ENCODE assay signal across 9 cellular contexts in the genomic region with DNA sequence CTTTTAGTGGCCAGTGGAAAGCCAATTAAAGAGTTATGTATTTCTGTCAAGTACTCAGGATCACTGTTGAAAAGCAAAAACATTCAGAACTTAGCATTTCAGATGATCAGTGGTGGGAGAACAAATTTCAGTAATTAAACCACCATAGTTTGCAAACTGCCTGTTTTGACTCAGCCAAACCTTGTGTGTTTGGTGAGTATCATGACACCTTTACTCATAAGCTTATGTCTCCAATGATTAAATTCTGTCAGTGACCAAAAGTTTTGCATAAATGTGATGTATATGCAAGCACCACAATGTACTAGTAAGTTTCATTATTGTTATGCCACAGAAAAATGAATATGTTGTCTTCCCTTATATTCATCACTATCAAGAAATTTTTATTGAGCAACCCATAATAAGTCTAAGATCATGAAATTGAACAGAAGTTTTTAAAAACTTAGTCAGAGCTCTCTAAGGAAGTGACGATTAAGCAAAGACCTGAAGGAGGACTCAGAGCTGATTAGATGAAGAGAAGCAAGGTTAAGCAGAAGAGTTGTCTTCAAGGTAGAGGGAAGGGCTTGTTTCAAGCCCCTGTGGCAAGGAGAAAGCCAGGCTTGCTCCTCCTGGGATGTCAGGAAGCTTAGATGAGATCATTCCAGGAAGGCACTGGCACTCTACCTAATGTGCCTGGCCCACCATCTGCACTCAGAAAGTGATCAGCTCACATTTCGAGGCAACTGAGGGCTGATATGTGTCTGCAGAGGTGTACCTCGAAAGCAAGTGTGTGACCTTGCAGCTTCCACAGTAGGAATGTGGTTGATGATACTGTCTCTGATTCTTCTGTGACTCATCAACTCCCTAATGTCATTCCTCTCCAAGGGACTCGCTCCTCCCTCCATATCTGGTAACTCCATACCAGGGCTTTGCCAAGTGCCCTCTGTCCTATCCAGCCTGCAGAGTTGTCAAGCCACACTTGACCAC. TPM values are rescaled to one million over a fixed set of nuclear protein-coding genes. Genes with fewer than 3 reads are reported as not detected.
DNase-seq lines count a peak whose midpoint lies in the region; ATAC-seq, FAIRE-seq and TF ChIP-seq lines count a peak whose summit lies in the region.
"Had no signal": no experiment of that assay in that cellular context is flagged by ENCODE, and none has a peak within 500 bp of the region (broad histone marks: within the 10 kb centered on the region; RNA-seq: fewer than 3 reads in every experiment).

No MANE protein-coding gene starts in this region.

- no CpG with 5 or more reads among the region's 4 CpGs for WGBS in H9 (ENCODE audit: extremely low coverage, insufficient read length, low lambda C conversion rate)

- peak; percentile 90 for FAIRE-seq in H54 (lab: Jason Lieb, UNC)

- H2BK120ac ChIP-seq in H9 (ENCODE audit: low read depth, low read length, poor library complexity, severe bottlenecking) = no peak overlapping the region

- H3K23ac ChIP-seq in H9 (ENCODE audit: insufficient read length, low read depth, low read length) = no peak overlapping the region

- H3K18ac ChIP-seq in H9 (ENCODE audit: insufficient read length, low read depth, low read length) = no peak overlapping the region

- no peak overlapping the region for H2BK5ac ChIP-seq in H9 (ENCODE audit: insufficient read length, low read length)

- no peaks in the 10 kb centered on the region for H3K36me3 ChIP-seq in effector memory CD4-positive, alpha-beta T cell (ENCODE audit: control insufficient read depth, insufficient read depth, low read length)

- H3K27ac ChIP-seq in H9 (ENCODE audit: insufficient read length, low read depth, low read length) = no peak overlapping the region
- H3K27ac ChIP-seq in effector memory CD4-positive, alpha-beta T cell (ENCODE audit: insufficient read depth, low read length, poor library complexity, severe bottlenecking) = no peak overlapping the region

- H3K4me2 ChIP-seq in H9 (ENCODE audit: insufficient read depth, insufficient read length, low read length) = no peak overlapping the region

- H3K4ac ChIP-seq in H9 (ENCODE audit: low read depth, low read length) = no peak overlapping the region

- H3K27me3 Mint-ChIP-seq in H9 (ENCODE audit: low read depth) = no peaks in the 10 kb centered on the region
- H3K27me3 Mint-ChIP-seq: memory B cell had no signal

- no peaks in the 10 kb centered on the region for H3K79me1 ChIP-seq in H9 (ENCODE audit: insufficient read depth, low read depth, low read length, poor library complexity, severe bottlenecking)

- no peaks in the 10 kb centered on the region for H3K9me3 ChIP-seq in H9 (ENCODE audit: control insufficient read depth, low read depth, low read length)
- no peaks in the 10 kb centered on the region for H3K9me3 ChIP-seq in effector memory CD4-positive, alpha-beta T cell (ENCODE audit: control insufficient read depth, low read length)

- no peak overlapping the region for H4K8ac ChIP-seq in H9 (replicated peaks; ENCODE audit: insufficient read length, low read depth, low read length)

- no peak overlapping the region for H2BK20ac ChIP-seq in H9 (ENCODE audit: low read depth, low read length, poor library complexity, severe bottlenecking)

- TF ChIP-seq CTCF in H9 (conservative IDR thresholded peaks at IDR 0.05) = no peak

- H4K20me1 ChIP-seq in H9 (ENCODE audit: control insufficient read depth, insufficient read depth, insufficient read length) = no peaks in the 10 kb centered on the region

- no peak overlapping the region for H3K14ac ChIP-seq in H9 (ENCODE audit: insufficient read depth, low read length)

- H2AK5ac ChIP-seq in H9 (ENCODE audit: insufficient read length, low read length) = no peak overlapping the region

- no peak overlapping the region for H2BK15ac ChIP-seq in H9 (ENCODE audit: low read depth, low read length)

- H3K4me1 ChIP-seq in H9 (ENCODE audit: insufficient read depth, low read length) = peaks cover 6% of the 10 kb centered on the region; the same call in 1 of the 2 replicates
- peaks cover 3% of the 10 kb centered on the region for H3K4me1 ChIP-seq in effector memory CD4-positive, alpha-beta T cell (ENCODE audit: control insufficient read depth, insufficient read depth, low read length, poor library complexity, severe bottlenecking)

- no peaks in the 10 kb centered on the region for H3K23me2 ChIP-seq in H9 (ENCODE audit: insufficient read length, low read depth, low read length, poor library complexity, severe bottlenecking)

- H3K79me2 ChIP-seq in H9 (ENCODE audit: insufficient read depth, low read length) = no peaks in the 10 kb centered on the region

- no peaks in the 10 kb centered on the region for H3K27me3 ChIP-seq in H9 (ENCODE audit: insufficient read depth, low read length)
- H3K27me3 ChIP-seq in effector memory CD4-positive, alpha-beta T cell (replicated peaks; ENCODE audit: control insufficient read depth, insufficient read depth, low read length, poor library complexity, severe bottlenecking) = no peaks in the 10 kb centered on the region

- H3K56ac ChIP-seq in H9 (ENCODE audit: insufficient read length, low read depth, low read length) = no peak overlapping the region

- H2BK12ac ChIP-seq in H9 (ENCODE audit: insufficient read length, low read depth, low read length) = no peak overlapping the region

- H2AFZ ChIP-seq in H9 (ENCODE audit: low read length) = no peak overlapping the region

- peak; percentile 47 for DNase-seq in H54 (ENCODE audit: insufficient read length, low spot score)
- peak; percentile 24 to 26 for DNase-seq in NCI-H526 (lab: John Stamatoyannopoulos, UW)
- DNase-seq in hepatic stellate cell (ENCODE audit: low spot score) = peak; percentile 50
- no peak for DNase-seq in H9
- no peak for DNase-seq in NCI-H524 treated with DMSO at 0.1 percent for 48 hours (lab: John Stamatoyannopoulos, UW)
- no peak for DNase-seq in D341Med (ENCODE audit: low spot score)
- DNase-seq in effector memory CD4-positive, alpha-beta T cell = no peak

- no peak overlapping the region for H3K4me3 ChIP-seq in effector memory CD4-positive, alpha-beta T cell (ENCODE audit: insufficient read depth, low read depth, low read length, poor library complexity, severe bottlenecking)

- no peak overlapping the region for H3T11ph ChIP-seq in H9 (ENCODE audit: low read length)

- H3K27ac Mint-ChIP-seq in H9 = peak overlapping the region in 1 of 3 experiments; percentile 73; a peak in 2 of 7 replicates
- H3K27ac Mint-ChIP-seq: memory B cell had no signal

- no peak for TF ChIP-seq POLR2A in H54 (IDR thresholded peaks at IDR 0.05; ENCODE audit: low read depth, low read length)

- peak; percentile 85 for ATAC-seq in GM18519 (IDR thresholded peaks at IDR 0.05; ENCODE audit: low FRiP score, unreplicated experiment)

- no peak overlapping the region for H3K9ac ChIP-seq in H9 (ENCODE audit: extremely low read depth, insufficient read length, low read length)

- H3K4me3 Mint-ChIP-seq in H9 = no peak overlapping the region

- no peaks in the 10 kb centered on the region for H3K9me3 Mint-ChIP-seq in H9

- H3K4me1 Mint-ChIP-seq in H9 = peaks cover 8 to 13% of the 10 kb centered on the region in 2 experiments

- H4K91ac ChIP-seq in H9 (ENCODE audit: insufficient read length, low read depth, low read length) = no peak overlapping the region

- no peak overlapping the region for H4K5ac ChIP-seq in H9 (ENCODE audit: insufficient read length, low read depth, low read length)

- peaks cover 4 to 19% (median 5%) of the 10 kb centered on the region in 3 experiments; a peak in 5 of 7 replicates for H3K36me3 Mint-ChIP-seq in H9 (ENCODE audit: insufficient read depth in 1 of 3, low read depth in 3 of 3)
- H3K36me3 Mint-ChIP-seq: memory B cell had no signal

RNA-seq across cellular contexts. Expression of a gene that starts 54.7 kb away (rescaled TPM):
- total RNA-seq in H9 (2021) = 3.4 and 4.9 TPM in 2 replicates

Comparison
In these comparisons a context has a peak if more than half of its experiments do, and no peak if none do; other contexts are left out.
1. DNase-seq: peak in H54 (single experiment), NCI-H526 (2 of 2) and hepatic stellate cell (single experiment); none in H9 (single experiment), NCI-H524 treated with DMSO at 0.1 percent for 48 hours (single experiment), D341Med (single experiment) and effector memory CD4-positive, alpha-beta T cell (0 of 3).